In genomic region chr1:160116277-160117147, GRCh38 we compare ENCODE assay signal across 12 cellular contexts. TPM values are rescaled to one million over a fixed set of nuclear protein-coding genes. Genes with fewer than 3 reads are reported as not detected.
DNase-seq lines count a peak whose midpoint lies in the region; ATAC-seq, FAIRE-seq and TF ChIP-seq lines count a peak whose summit lies in the region.
"Had no signal": no experiment of that assay in that cellular context is flagged by ENCODE, and none has a peak within 500 bp of the region (broad histone marks: within the 10 kb centered on the region; RNA-seq: fewer than 3 reads in every experiment).

No MANE protein-coding gene starts in this region.

- intact Hi-C loops in gastrocnemius medialis (cut with DNase I; ENCODE audit: low total_unique reads), result loop anchor here (5.0 kb wide), 1 partner anchor 76 kb away; the partner anchor contains the start of gene CASQ1

- ATAC-seq in gastrocnemius medialis, result peak; percentile 55 to 74
- ATAC-seq: left colon had no signal

- H3K36me3 ChIP-seq in bronchial epithelial cell (ENCODE audit: control insufficient read depth, insufficient read depth, low read length) (no peaks in the 10 kb centered on the region), right atrium auricular region (peaks cover 16% of the 10 kb centered on the region), gastrocnemius medialis (peaks cover 0 to 10% of the 10 kb centered on the region in 2 donors)
- H3K36me3 ChIP-seq: BLaER1 treated with 17β-estradiol and CSF1 and Interleukin-3, amounts not matched to agents 10 nM and 100 nM had no signal

- in situ Hi-C loops in gastrocnemius medialis (cut with MboI; ENCODE audit: low sequenced_read_pairs in 4 of 4), result no loop called here

- no peaks in the 10 kb centered on the region for H3K9me3 ChIP-seq in right atrium auricular region
- H3K9me3 ChIP-seq in gastrocnemius medialis, result no peaks in the 10 kb centered on the region
- H3K9me3 ChIP-seq: BLaER1 treated with 17β-estradiol and CSF1 and Interleukin-3, amounts not matched to agents 10 nM and 100 nM had no signal

- H3K4me1 ChIP-seq in right atrium auricular region (peaks cover 0 to 48% of the 10 kb centered on the region in 2 donors), gastrocnemius medialis (peaks cover 68 to 75% of the 10 kb centered on the region in 2 donors)

- DNase-seq in HPDE6-E6E7 (ENCODE audit: extremely low spot score), result peak; percentile 62
- DNase-seq in bronchial epithelial cell (ENCODE audit: low read depth), result peak; percentile 98
- no peak for DNase-seq in right atrium auricular region (ENCODE audit: low spot score)
- peak; percentile 86 to 89 for DNase-seq in gastrocnemius medialis
- DNase-seq in NOMO-1 treated with DMSO at 0.1 percent for 48 hours (lab: John Stamatoyannopoulos, UW; ENCODE audit: unreplicated experiment), result no peak
- DNase-seq in dedifferentiated amniotic fluid mesenchymal stem cell (ENCODE audit: extremely low spot score), result no peak
- DNase-seq in NCI-H2196 treated with DMSO at 0.1 percent for 48 hours (lab: John Stamatoyannopoulos, UW; ENCODE audit: unreplicated experiment), result no peak
- no peak for DNase-seq in activated CD8-positive, alpha-beta memory T cell treated with anti-CD3 and anti-CD28 coated beads, Interleukin-2, amount 50 U/mL, for 48 hours
- DNase-seq: left colon, NCI-H524 had no signal

- FAIRE-seq in bronchial epithelial cell (lab: Jason Lieb, UNC), result peak; percentile 70
- FAIRE-seq: colon had no signal

- TF ChIP-seq POLR2A in gastrocnemius medialis (IDR thresholded peaks at IDR 0.05), result peak; percentile 67 to 83

- TF ChIP-seq CTCF in bronchial epithelial cell (IDR thresholded peaks at IDR 0.05; ENCODE audit: insufficient read depth, low read length, severe bottlenecking) (no peak), right atrium auricular region (IDR thresholded peaks at IDR 0.05) (no peak), gastrocnemius medialis (IDR thresholded peaks at IDR 0.05 in 4 of 5, conservative IDR thresholded peaks at IDR 0.05 in 1 of 5) (peak in 2 of 5 experiments; percentile 5 to 15)

- H3K27ac ChIP-seq in right atrium auricular region (peak overlapping the region; percentile 67 to 90), gastrocnemius medialis (peak overlapping the region; percentile 97 to 100 (median 98))
- H3K27ac ChIP-seq: BLaER1 treated with 17β-estradiol and CSF1 and Interleukin-3, amounts not matched to agents 10 nM and 100 nM had no signal

- peaks cover 2% of the 10 kb centered on the region for H3K27me3 ChIP-seq in bronchial epithelial cell (ENCODE audit: control insufficient read depth, insufficient read depth, low read length)
- no peaks in the 10 kb centered on the region for H3K27me3 ChIP-seq in right atrium auricular region
- H3K27me3 ChIP-seq in gastrocnemius medialis, result no peaks in the 10 kb centered on the region
- H3K27me3 ChIP-seq: BLaER1 treated with 17β-estradiol and CSF1 and Interleukin-3, amounts not matched to agents 10 nM and 100 nM had no signal

- H3K4me3 ChIP-seq in bronchial epithelial cell (ENCODE audit: low read depth, low read length) (no peak overlapping the region), right atrium auricular region (peak overlapping the region; percentile 54 to 62), gastrocnemius medialis (peak overlapping the region; percentile 54 to 86 (median 72))
- H3K4me3 ChIP-seq: BLaER1 treated with 17β-estradiol and CSF1 and Interleukin-3, amounts not matched to agents 10 nM and 100 nM had no signal

RNA-seq across cellular contexts. Expression of gene ATP1A2, which starts 1.0 kb away (rescaled TPM):
- total RNA-seq in bronchial epithelial cell (not detected in 2 replicates), right atrium auricular region (100 to 1,000 TPM; 146 to 228 TPM), gastrocnemius medialis (100 to 1,000 TPM; 281 to 710 (median 413) TPM)

RNA-seq across cellular contexts. Expression of gene IGSF8, which starts 18.1 kb away (rescaled TPM):
- total RNA-seq in bronchial epithelial cell (42.6 and 57.0 TPM in 2 replicates), right atrium auricular region (10 to 100 TPM; 20.1 to 20.8 TPM), gastrocnemius medialis (10 to 100 TPM in 1 of 4 donors, 1 to 10 TPM in 3; 3.4 to 12.8 (median 8.7) TPM)

RNA-seq across cellular contexts. Expression of gene ATP1A4, which starts 34.9 kb away (rescaled TPM):
- not detected in 2 replicates for total RNA-seq in bronchial epithelial cell
- not detected for total RNA-seq in right atrium auricular region
- total RNA-seq in gastrocnemius medialis, result under 1 TPM in 2 of 4 donors, not detected in 2; 0.07 to 0.47 TPM
- total RNA-seq: left colon had no signal

RNA-seq across cellular contexts. Expression of gene KCNJ9, which starts 35.2 kb away (rescaled TPM):
- total RNA-seq in bronchial epithelial cell, result under 0.01 and 0.13 TPM in 2 replicates
- total RNA-seq in right atrium auricular region, result under 1 TPM in 1 of 2 donors, not detected in 1; 0.08 TPM
- not detected for total RNA-seq in gastrocnemius medialis
- total RNA-seq: left colon had no signal

RNA-seq across cellular contexts. Expression of gene KCNJ10, which starts 46.6 kb away (rescaled TPM):
- not detected in 2 replicates for total RNA-seq in bronchial epithelial cell
- total RNA-seq in right atrium auricular region, result under 1 TPM in 1 of 2 donors, not detected in 1; 0.20 TPM
- total RNA-seq in gastrocnemius medialis, result not detected

Comparison
In these comparisons a context has a peak if more than half of its experiments do, and no peak if none do; other contexts are left out.
1. DNase-seq: peak in HPDE6-E6E7 (single experiment), bronchial epithelial cell (single experiment) and gastrocnemius medialis (2 of 2); none in right atrium auricular region (single experiment), NOMO-1 treated with DMSO at 0.1 percent for 48 hours (single experiment), dedifferentiated amniotic fluid mesenchymal stem cell (single experiment), NCI-H2196 treated with DMSO at 0.1 percent for 48 hours (single experiment) and activated CD8-positive, alpha-beta memory T cell treated with anti-CD3 and anti-CD28 coated beads, Interleukin-2, amount 50 U/mL, for 48 hours (single experiment).
2. RNA of gene ATP1A2, which starts 1.0 kb away (total RNA-seq): 281 to 710 TPM in gastrocnemius medialis and 146 to 228 TPM in right atrium auricular region; not detected in bronchial epithelial cell; every median in the first group is over 100 times any median in the second.